Comparison of ENCODE assay signal across 18 cellular contexts in the genomic region with DNA sequence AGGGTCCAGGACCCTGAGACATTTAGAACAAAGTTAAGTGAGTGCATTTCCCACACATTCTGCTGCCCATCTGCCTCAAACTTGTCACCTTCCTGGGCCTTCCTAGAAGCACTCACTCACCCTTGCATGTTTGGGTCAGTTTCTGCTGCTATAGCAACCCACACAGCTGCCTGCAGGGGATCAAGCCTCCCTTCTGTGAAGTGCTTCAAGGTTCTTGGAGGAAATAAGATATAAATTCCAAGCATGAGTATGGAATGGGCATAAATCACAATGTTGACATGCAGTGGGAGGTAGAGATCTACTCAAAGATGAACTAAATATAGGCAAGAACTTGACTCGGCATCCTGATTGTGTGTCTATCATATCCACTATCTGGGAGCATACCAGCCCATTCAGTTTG.
DNase-seq lines count a peak whose midpoint lies in the region; ATAC-seq, FAIRE-seq and TF ChIP-seq lines count a peak whose summit lies in the region.
"Had no signal": no experiment of that assay in that cellular context is flagged by ENCODE, and none has a peak within 500 bp of the region (broad histone marks: within the 10 kb centered on the region; RNA-seq: fewer than 3 reads in every experiment).

No MANE protein-coding gene starts in this region.

- no peak overlapping the region for H3K9ac ChIP-seq in mesendoderm (ENCODE audit: low read length)
- H3K9ac ChIP-seq: BLaER1 had no signal

- H3K4me1 ChIP-seq in mesendoderm (ENCODE audit: control insufficient read depth, low read depth, low read length): no peaks in the 10 kb centered on the region
- no peaks in the 10 kb centered on the region for H3K4me1 ChIP-seq in prostate gland (replicated peaks)
- H3K4me1 ChIP-seq: BLaER1 had no signal

- no peaks in the 10 kb centered on the region for H3K9me3 ChIP-seq in prostate gland
- H3K9me3 ChIP-seq: BLaER1 had no signal

- H3K27ac ChIP-seq in mesendoderm (ENCODE audit: low read depth, low read length): no peak overlapping the region
- no peak overlapping the region for H3K27ac ChIP-seq in prostate gland
- H3K27ac ChIP-seq: BLaER1, SK-N-MC had no signal

- H2BK5ac ChIP-seq in mesendoderm (ENCODE audit: low read length): no peak overlapping the region

- no peaks in the 10 kb centered on the region for H3K79me1 ChIP-seq in mesendoderm (ENCODE audit: low read length)

- FAIRE-seq in GM12892 (lab: Jason Lieb, UNC): no peak
- FAIRE-seq: GM18507 had no signal

- H3K4me2 ChIP-seq in mesendoderm (ENCODE audit: low read length): no peak overlapping the region
- H3K4me2 ChIP-seq: BLaER1 had no signal

- peak overlapping the region; percentile 10 for H3K56ac ChIP-seq in mesendoderm (ENCODE audit: low read length)

- H3K4me3 ChIP-seq in fibroblast of mammary gland (ENCODE audit: control insufficient read depth, low read depth, low read length): no peak overlapping the region
- H3K4me3 ChIP-seq in mesendoderm (ENCODE audit: low read length): no peak overlapping the region
- no peak overlapping the region for H3K4me3 ChIP-seq in foreskin fibroblast (ENCODE audit: low read depth in 1 of 2, low read length in 2 of 2)
- no peak overlapping the region for H3K4me3 ChIP-seq in prostate gland
- H3K4me3 ChIP-seq: BLaER1, SK-N-MC had no signal

- H2BK15ac ChIP-seq in mesendoderm (replicated peaks; ENCODE audit: low read depth): no peak overlapping the region

- H3K4ac ChIP-seq in mesendoderm (ENCODE audit: low read depth, low read length): no peak overlapping the region

- H3K36me3 ChIP-seq in mesendoderm (ENCODE audit: control insufficient read depth, insufficient read depth, low read length): no peaks in the 10 kb centered on the region
- H3K36me3 ChIP-seq in prostate gland: no peaks in the 10 kb centered on the region
- H3K36me3 ChIP-seq: BLaER1 had no signal

- no peak overlapping the region for H4K8ac ChIP-seq in mesendoderm (ENCODE audit: low read depth, low read length)

- H3K18ac ChIP-seq in mesendoderm (ENCODE audit: low read length): no peak overlapping the region

- TF ChIP-seq CTCF in fibroblast of mammary gland (conservative IDR thresholded peaks at IDR 0.05; ENCODE audit: control insufficient read depth, insufficient read depth, low read depth, low read length) (no peak), foreskin fibroblast (IDR thresholded peaks at IDR 0.05; ENCODE audit: low read depth, low read length) (no peak), prostate gland (IDR thresholded peaks at IDR 0.05) (no peak)

- DNase-seq in AG20443 (ENCODE audit: low spot score) (peak; percentile 25), LHCN-M2 (ENCODE audit: low read depth) (peak; percentile 77), fibroblast of mammary gland (ENCODE audit: low read depth) (peak; percentile 32), mesendoderm (peak; percentile 68), GM12892 (ENCODE audit: insufficient read length) (no peak), foreskin fibroblast (no peak), left ventricle myocardium superior (no peak), prostate gland (ENCODE audit: low spot score) (no peak)
- DNase-seq: ACHN, KG1, NCI-H1092, NCI-H1694 treated with DMSO at 0.1 percent for 48 hours, NCI-H510A treated with DMSO at 0.1 percent for 48 hours had no signal

- no peak overlapping the region for H2AK5ac ChIP-seq in mesendoderm (ENCODE audit: low read length)

- H3K27me3 ChIP-seq in mesendoderm (ENCODE audit: insufficient read depth, low read length, poor library complexity) (no peaks in the 10 kb centered on the region), prostate gland (replicated peaks; ENCODE audit: insufficient read depth) (no peaks in the 10 kb centered on the region)
- H3K27me3 ChIP-seq: BLaER1 had no signal

- TF ChIP-seq POLR2A in GM12892 (IDR thresholded peaks at IDR 0.05; ENCODE audit: low read depth, low read length) (no peak), prostate gland (IDR thresholded peaks at IDR 0.05) (no peak)

- ATAC-seq in left ventricle myocardium superior: no peak
- ATAC-seq: Panc1, Right ventricle myocardium inferior had no signal

- no peak overlapping the region for H4K5ac ChIP-seq in mesendoderm (ENCODE audit: low read length)

- H2BK120ac ChIP-seq in mesendoderm (ENCODE audit: low read depth, low read length): no peak overlapping the region

- H3K79me2 ChIP-seq in mesendoderm (ENCODE audit: control insufficient read depth, insufficient read depth, low read length): no peaks in the 10 kb centered on the region

- WGBS in mesendoderm (ENCODE audit: extremely low coverage, insufficient coverage, low lambda C conversion rate): no CpG with 5 or more reads among the region's 1 CpG
- WGBS in prostate gland: 41% methylated on average over 1 of the region's 1 CpG

- H3K23ac ChIP-seq in mesendoderm (ENCODE audit: low read length): no peak overlapping the region

- intact Hi-C loops in left ventricle myocardium superior (cut with micrococcal nuclease): no loop called here
- intact Hi-C loops in prostate gland (cut with DNase I): no loop called here

Comparison
In these comparisons a context has a peak if more than half of its experiments do, and no peak if none do; other contexts are left out.
1. DNase-seq: peak in AG20443 (single experiment), LHCN-M2 (single experiment), fibroblast of mammary gland (single experiment) and mesendoderm (single experiment); none in GM12892 (single experiment), foreskin fibroblast (0 of 2), left ventricle myocardium superior (single experiment) and prostate gland (single experiment).